In genomic region chr12:79881351-79881750, GRCh38 we compare ENCODE assay signal across 15 cellular contexts.
"Had no signal": no experiment of that assay in that cellular context is flagged by ENCODE, and none has a peak within 500 bp of the region (broad histone marks: within the 10 kb centered on the region; RNA-seq: fewer than 3 reads in every experiment).

No MANE protein-coding gene starts in this region.

- DNase-seq: activated effector memory CD4-positive, alpha-beta T cell treated with Interleukin-2 at 50 U/mL for 16 hours; caudate nucleus; effector memory CD4-positive, alpha-beta T cell; kidney glomerular epithelial cell; lower lobe of right lung; occipital lobe; SHP77 treated with DMSO at 0.1 percent for 48 hours; sigmoid colon; stimulated activated naive CD4-positive, alpha-beta T cell; substantia nigra; upper lobe of right lung had no signal

- ATAC-seq: lower lobe of right lung, upper lobe of right lung had no signal

- H2AFZ ChIP-seq: hepatocyte had no signal

- H3K9me3 Mint-ChIP-seq: mesothelial cell of epicardium; T-helper 1 cell treated with Interleukin-12 subunit alpha and Interleukin-12 subunit beta and Interleukin-4 antibody, amounts not matched to agents 30 μg/mL and 1 μg/mL, for 36 hours had no signal

- H3K27me3 ChIP-seq: hepatocyte, sigmoid colon, upper lobe of right lung had no signal

- H3K9me3 ChIP-seq: lower lobe of right lung, sigmoid colon, upper lobe of right lung had no signal

- H3K4me3 Mint-ChIP-seq: mesothelial cell of epicardium; T-helper 1 cell treated with Interleukin-12 subunit alpha and Interleukin-12 subunit beta and Interleukin-4 antibody, amounts not matched to agents 30 μg/mL and 1 μg/mL, for 36 hours had no signal

- H3K4me3 ChIP-seq: coronary artery, hepatocyte, lower lobe of right lung, sigmoid colon, upper lobe of right lung had no signal

- H3K36me3 ChIP-seq: lower lobe of right lung, sigmoid colon, upper lobe of right lung had no signal

- H3K27ac ChIP-seq: hepatocyte, lower lobe of right lung, upper lobe of right lung had no signal

- H3K4me2 ChIP-seq: hepatocyte had no signal

- H3K27ac Mint-ChIP-seq: mesothelial cell of epicardium; T-helper 1 cell treated with Interleukin-12 subunit alpha and Interleukin-12 subunit beta and Interleukin-4 antibody, amounts not matched to agents 30 μg/mL and 1 μg/mL, for 36 hours had no signal
